In genomic region chr17:50866950-50867855, GRCh38 we compare ENCODE assay signal across 8 cellular contexts. TPM values are rescaled to one million over a fixed set of nuclear protein-coding genes. Genes with fewer than 3 reads are reported as not detected.
DNase-seq lines count a peak whose midpoint lies in the region; ATAC-seq and TF ChIP-seq lines count a peak whose summit lies in the region.

No MANE protein-coding gene starts in this region.

- peaks cover 15 to 33% of the 10 kb centered on the region in 2 donors for H3K36me3 Mint-ChIP-seq in CD4-positive, alpha-beta memory T cell

- intact Hi-C loops in CD4-positive, alpha-beta memory T cell (cut with micrococcal nuclease): loop anchor here (1.0 to 5.0 kb wide), 5 partner anchors 20 to 394 kb away; partner anchors contain the start of genes MBTD1, NME1, SPAG9 and UTP18

- peaks cover 12% of the 10 kb centered on the region for H3K36me3 ChIP-seq in CD4-positive, alpha-beta memory T cell (ENCODE audit: insufficient read depth, low read length)
- peaks cover 5% of the 10 kb centered on the region in 2 donors for H3K36me3 ChIP-seq in lung (ENCODE audit: control insufficient read depth in 2 of 2, insufficient read depth in 2 of 2, low read length in 2 of 2)

- DNase-seq in CD4-positive, alpha-beta memory T cell: peak; percentile 85 to 95 (median 89)
- DNase-seq in GM20000 (ENCODE audit: low spot score): peak; percentile 85
- peak; percentile 99 for DNase-seq in HT-29 (ENCODE audit: low spot score)
- peak; percentile 36 for DNase-seq in NK-92 (lab: John Stamatoyannopoulos, UW; ENCODE audit: unreplicated experiment)
- peak; percentile 50 to 62 for DNase-seq in activated CD8-positive, alpha-beta memory T cell treated with anti-CD3 and anti-CD28 coated beads for 1 hour (ENCODE audit: extremely low read depth in 1 of 2, low read depth in 1 of 2)
- DNase-seq in effector CD8-positive, alpha-beta T cell (lab: John Stamatoyannopoulos, UW): peak; percentile 77
- peak; percentile 97 for DNase-seq in lung (ENCODE audit: low spot score)
- peak; percentile 42 to 63 (median 59) for DNase-seq in stimulated activated CD4-positive, alpha-beta T cell treated with anti-CD3 and anti-CD28 coated beads, TNF-alpha, amount 100 ng/mL, for 1 hour (ENCODE audit: low read depth in 3 of 3, low spot score in 1 of 3)

- peak; percentile 62 for ATAC-seq in lung (ENCODE audit: insufficient read depth, low FRiP score)

- TF ChIP-seq CTCF in GM20000 (IDR thresholded peaks at IDR 0.05; ENCODE audit: extremely low read depth, missing control alignments) (no peak), lung (IDR thresholded peaks at IDR 0.05; ENCODE audit: control extremely low read depth, extremely low read depth) (no peak)

- peaks cover 67% of the 10 kb centered on the region for H3K4me1 ChIP-seq in CD4-positive, alpha-beta memory T cell (ENCODE audit: insufficient read depth, low read length)
- peaks cover 0 to 5% of the 10 kb centered on the region in 2 donors for H3K4me1 ChIP-seq in lung (ENCODE audit: control insufficient read depth in 2 of 2, insufficient read depth in 2 of 2, low read length in 2 of 2)

- H3K27ac Mint-ChIP-seq in CD4-positive, alpha-beta memory T cell: peak overlapping the region; percentile 96 to 100 (median 99)

- H3K4me3 ChIP-seq in CD4-positive, alpha-beta memory T cell (ENCODE audit: low read length in 2 of 2): peak overlapping the region; percentile 55 to 92
- H3K4me3 ChIP-seq in lung: peak overlapping the region; percentile 63

- 0% methylated on average over 54 to 55 of the region's 55 CpGs for WGBS in lung, 2 donors

- H3K27ac ChIP-seq in CD4-positive, alpha-beta memory T cell (ENCODE audit: low read depth, low read length): peak overlapping the region; percentile 97
- H3K27ac ChIP-seq in lung (ENCODE audit: low read depth in 1 of 2, low read length in 1 of 2): peak overlapping the region; percentile 97 to 98

- H3K9me3 ChIP-seq in CD4-positive, alpha-beta memory T cell (ENCODE audit: control insufficient read depth in 1 of 2, low read length in 2 of 2): no peaks in the 10 kb centered on the region
- no peaks in the 10 kb centered on the region for H3K9me3 ChIP-seq in lung (ENCODE audit: control insufficient read depth in 2 of 2, insufficient read depth in 1 of 2, low read length in 1 of 2)

- CTCF ChIA-PET in CD4-positive, alpha-beta memory T cell (lab: Charles Lee; ENCODE audit: partially characterized antibody): interaction anchor here (1.4 to 9.4 kb wide), 12 partner anchors 16 to 286 kb away, joined by 3 to 102 read pairs (median 8); partner anchors contain the start of gene NME1

- H3K4me1 Mint-ChIP-seq in CD4-positive, alpha-beta memory T cell: peaks cover 41 to 73% (median 52%) of the 10 kb centered on the region in 4 donors

- peak overlapping the region; percentile 86 to 98 (median 93) for H3K4me3 Mint-ChIP-seq in CD4-positive, alpha-beta memory T cell

- no peaks in the 10 kb centered on the region for H3K27me3 Mint-ChIP-seq in CD4-positive, alpha-beta memory T cell

- H3K9me3 Mint-ChIP-seq in CD4-positive, alpha-beta memory T cell: peaks cover 0 to 2% (median 0%) of the 10 kb centered on the region in 8 donors

- no peaks in the 10 kb centered on the region for H3K27me3 ChIP-seq in CD4-positive, alpha-beta memory T cell (ENCODE audit: insufficient read depth, low read length)
- H3K27me3 ChIP-seq in lung (ENCODE audit: control insufficient read depth, insufficient read depth): no peaks in the 10 kb centered on the region

- POLR2A ChIA-PET in CD4-positive, alpha-beta memory T cell (lab: Charles Lee; ENCODE audit: partially characterized antibody): interaction anchor here (0.6 to 13.4 kb wide), 30 partner anchors 9 to 811 kb away, joined by 3 to 688 read pairs (median 9); partner anchors contain the start of genes ANKRD40, CACNA1G, ITGA3 and LRRC59

RNA-seq across cellular contexts. Expression of gene TOB1, which starts 1.0 kb away (rescaled TPM):
- 100 to 1,000 TPM in 1 of 2 experiments, 10 to 100 TPM in 1; 93.7 to 104 TPM for total RNA-seq in CD4-positive, alpha-beta memory T cell
- polyA plus RNA-seq in CD4-positive, alpha-beta memory T cell: 100 to 1,000 TPM in 1 of 2 donors, 10 to 100 TPM in 1; 74.3 to 102 TPM
- 33.8 and 43.0 TPM in 2 replicates for total RNA-seq in HT-29 (2014; rRNA removed; shearing (Covaris generic))
- 10 to 100 TPM; 28.4 to 75.5 TPM for total RNA-seq in lung
- polyA plus RNA-seq in lung: 10 to 100 TPM; 15.3 to 30.5 TPM

RNA-seq across cellular contexts. Expression of gene WFIKKN2, which starts 31.8 kb away (rescaled TPM):
- total RNA-seq in CD4-positive, alpha-beta memory T cell: not detected
- polyA plus RNA-seq in CD4-positive, alpha-beta memory T cell: not detected
- 0.05 TPM in 1 of 2 replicates, not detected in the other for total RNA-seq in HT-29 (2014; rRNA removed; shearing (Covaris generic))
- under 1 TPM; 0.06 to 0.31 TPM for total RNA-seq in lung
- under 1 TPM; 0.01 to 0.20 TPM for polyA plus RNA-seq in lung

Comparison
In these comparisons a context has a peak if more than half of its experiments do, and no peak if none do; other contexts are left out.
1. Peak in every context shown above with its lines: DNase-seq, ATAC-seq, H3K4me3 ChIP-seq and H3K27ac ChIP-seq.
2. DNase-seq: peak in every context shown above with its lines; median percentile 99 in HT-29; 97 in lung; 89 in CD4-positive, alpha-beta memory T cell; 85 in GM20000; 77 in effector CD8-positive, alpha-beta T cell; 59 in stimulated activated CD4-positive, alpha-beta T cell treated with anti-CD3 and anti-CD28 coated beads, TNF-alpha, amount 100 ng/mL, for 1 hour; 56 in activated CD8-positive, alpha-beta memory T cell treated with anti-CD3 and anti-CD28 coated beads for 1 hour; 36 in NK-92.